ENCODE assay signal across 32 cellular contexts in the genomic region with DNA sequence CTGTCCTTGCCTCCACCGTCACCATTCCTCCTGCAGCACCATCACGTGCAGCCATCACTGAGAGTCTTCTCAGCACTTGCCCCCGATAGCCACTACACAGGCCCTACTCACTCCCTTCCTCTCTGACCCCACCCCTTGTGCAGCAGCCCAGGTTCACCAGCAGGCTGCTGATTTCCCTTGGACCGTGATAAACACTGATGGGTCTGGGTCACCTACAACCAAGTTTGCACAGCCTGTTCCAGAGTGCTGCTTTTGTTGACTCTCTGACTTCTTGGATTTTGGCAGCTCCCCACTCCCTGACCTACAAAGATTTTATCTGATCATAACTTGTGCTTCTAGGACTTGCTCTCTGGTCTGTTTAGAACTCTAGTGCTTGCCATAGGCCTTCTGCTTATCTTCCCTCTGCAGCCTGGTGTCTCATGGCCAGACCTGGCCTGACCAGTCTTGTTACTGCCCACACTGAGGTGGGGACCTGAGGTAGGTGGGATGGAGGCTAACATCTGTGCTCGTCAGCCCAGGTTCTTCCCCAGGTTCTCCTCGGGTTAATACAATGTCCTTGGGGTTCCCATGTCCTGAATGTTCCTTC.
"Had no signal": no experiment of that assay in that cellular context is flagged by ENCODE, and none has a peak within 500 bp of the region (broad histone marks: within the 10 kb centered on the region; RNA-seq: fewer than 3 reads in every experiment).

No MANE protein-coding gene starts in this region.

- H3K36me3 ChIP-seq: breast epithelium, esophagus squamous epithelium, left lung, lower lobe of right lung, stomach, upper lobe of right lung had no signal

- ATAC-seq: heart right ventricle, left lung, natural killer cell, T-cell, upper lobe of right lung had no signal

- FAIRE-seq: astrocyte, endometrium, islet of Langerhans, small intestine had no signal

- H3K4me1 ChIP-seq: adrenal gland, breast epithelium, esophagus squamous epithelium, heart right ventricle, left lung, lower lobe of right lung, sigmoid colon, stomach, tibial artery, upper lobe of right lung had no signal

- H3K27me3 ChIP-seq: adrenal gland, breast epithelium, esophagus squamous epithelium, heart right ventricle, left lung, sigmoid colon, stomach, tibial artery, upper lobe of right lung had no signal

- H3K9me3 ChIP-seq: adrenal gland, esophagus squamous epithelium, left lung, lower lobe of right lung, tibial artery, upper lobe of right lung had no signal

- H3K4me3 ChIP-seq: adrenal gland, breast epithelium, esophagus squamous epithelium, heart right ventricle, left lung, lower lobe of right lung, sigmoid colon, stomach, tibial artery, upper lobe of right lung had no signal

- DNase-seq: activated CD4-positive, alpha-beta T cell treated with anti-CD3 and anti-CD28 coated beads for 4 hours; activated CD4-positive, alpha-beta T cell treated with anti-CD3 and anti-CD28 coated beads, Interleukin-2, amount 50 U/mL, for 4 hours; activated CD8-positive, alpha-beta memory T cell treated with anti-CD3 and anti-CD28 coated beads for 24 hours; activated CD8-positive, alpha-beta memory T cell treated with anti-CD3 and anti-CD28 coated beads, Interleukin-2, amount 50 U/mL, for 4 hours; activated effector memory CD4-positive, alpha-beta T cell treated with anti-CD3 and anti-CD28 coated beads, Interleukin-2, amount 50 U/mL, for 16 hours; activated naive CD4-positive, alpha-beta T cell treated with anti-CD3 and anti-CD28 coated beads for 36 hours; activated naive CD8-positive, alpha-beta T cell treated with anti-CD3 and anti-CD28 coated beads for 36 hours; activated T-cell treated with anti-CD3 and anti-CD28 coated beads, Interleukin-2, amount 50 U/mL, for 1 hour; adrenal gland; central memory CD4-positive, alpha-beta T cell; esophagus squamous epithelium; foreskin melanocyte; heart right ventricle; left lung; lower lobe of right lung; mesenchymal stem cell; natural killer cell; retina; sigmoid colon; small intestine; stimulated activated CD4-positive, alpha-beta T cell treated with anti-CD3 and anti-CD28 coated beads, Interleukin-4, amount 100 ng/mL, for 4 hours; stimulated activated CD8-positive, alpha-beta memory T cell treated with anti-CD3 and anti-CD28 coated beads, Interleukin-4, amount 100 ng/mL, for 48 hours; stimulated activated naive B cell treated with anti-CD40 and anti-IgM and Interleukin-4, amounts not matched to agents 10 μg/mL and 1 μg/mL and 100 μg/mL, for 72 hours; stomach; T-cell; tibial artery; upper lobe of right lung had no signal

- H3K27ac ChIP-seq: adrenal gland, breast epithelium, epithelial cell of prostate, esophagus squamous epithelium, heart right ventricle, left lung, lower lobe of right lung, sigmoid colon, stomach, tibial artery, upper lobe of right lung had no signal
